ENCODE assay signal across 26 cellular contexts in the genomic region with DNA sequence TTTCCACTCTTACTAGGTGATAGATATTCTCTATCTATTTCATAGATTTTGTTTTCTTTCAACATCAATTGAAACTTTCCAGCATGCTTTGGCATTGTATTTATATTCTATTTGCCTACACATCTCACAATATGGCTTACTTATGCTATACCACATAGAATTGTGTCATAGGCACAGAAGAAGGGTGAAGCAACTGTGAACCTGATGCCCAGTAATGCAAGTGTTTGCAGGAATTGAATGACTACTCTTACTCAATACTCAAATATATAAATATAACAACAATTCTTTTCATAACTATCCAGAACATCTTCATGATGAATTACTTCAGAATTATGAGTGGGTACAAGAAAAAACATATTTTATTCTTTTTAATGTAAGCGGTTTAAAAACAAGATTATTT.
"Had no signal": no experiment of that assay in that cellular context is flagged by ENCODE, and none has a peak within 500 bp of the region (broad histone marks: within the 10 kb centered on the region; RNA-seq: fewer than 3 reads in every experiment).

No MANE protein-coding gene starts in this region.

- H3K4me3 ChIP-seq: dorsolateral prefrontal cortex, lower lobe of right lung, mucosa of descending colon, right atrium auricular region, spleen, testis, tibial artery had no signal

- ATAC-seq: esophagus mucosa; left ventricle myocardium superior; lower lobe of right lung; mucosa of descending colon; natural killer cell treated with Interleukin-12 subunit alpha and Interleukin-12 subunit beta and Interleukin-15 and Interleukin-18, amount 100 ng/mL, for 72 hours; sciatic nerve; stimulated activated memory B cell treated with anti-CD40 and anti-IgM and Interleukin-4, amounts not matched to agents 10 μg/mL and 1 μg/mL and 100 μg/mL, for 72 hours; stimulated activated naive CD8-positive, alpha-beta T cell treated with anti-CD3 and anti-CD28 coated beads, Interleukin-15, Interleukin-2, amounts not matched to agents 100 U/mL and 50 U/mL, for 24 hours had no signal

- H3K79me2 ChIP-seq: parathyroid adenoma had no signal

- DNase-seq: cerebellar nuclear complex; dorsolateral prefrontal cortex; effector CD4-positive, alpha-beta T cell; hypothalamus; immature natural killer cell; left ventricle myocardium superior; lower lobe of right lung; mucosa of descending colon; naive B cell; spleen; stimulated activated CD4-positive, alpha-beta T cell treated with anti-CD3 and anti-CD28 coated beads, Interleukin-4, amount 100 ng/mL, for 4 hours; stimulated activated naive CD8-positive, alpha-beta T cell treated with anti-CD3 and anti-CD28 coated beads, Interleukin-15, Interleukin-2, amounts not matched to agents 100 U/mL and 50 U/mL, for 24 hours; substantia nigra; testis; tibial artery had no signal

- H2AFZ ChIP-seq: parathyroid adenoma had no signal

- H3K27me3 ChIP-seq: dorsolateral prefrontal cortex, neutrophil, right atrium auricular region, spleen, testis, tibial artery had no signal

- H3K4me1 ChIP-seq: lower lobe of right lung, parathyroid adenoma, right atrium auricular region, spleen, testis, tibial artery had no signal

- FAIRE-seq: colon, frontal cortex, keratinocyte had no signal

- H3K9ac ChIP-seq: parathyroid adenoma had no signal

- H3K36me3 ChIP-seq: lower lobe of right lung, neutrophil, right atrium auricular region, spleen, tibial artery had no signal

- H3K27ac ChIP-seq: dorsolateral prefrontal cortex, epithelial cell of prostate, lower lobe of right lung, neutrophil, parathyroid adenoma, right atrium auricular region, spleen, testis, tibial artery had no signal

- H3K9me3 ChIP-seq: lower lobe of right lung, neutrophil, testis, tibial artery had no signal
